Comparison of ENCODE assay signal across 2 cellular contexts in the genomic region with DNA sequence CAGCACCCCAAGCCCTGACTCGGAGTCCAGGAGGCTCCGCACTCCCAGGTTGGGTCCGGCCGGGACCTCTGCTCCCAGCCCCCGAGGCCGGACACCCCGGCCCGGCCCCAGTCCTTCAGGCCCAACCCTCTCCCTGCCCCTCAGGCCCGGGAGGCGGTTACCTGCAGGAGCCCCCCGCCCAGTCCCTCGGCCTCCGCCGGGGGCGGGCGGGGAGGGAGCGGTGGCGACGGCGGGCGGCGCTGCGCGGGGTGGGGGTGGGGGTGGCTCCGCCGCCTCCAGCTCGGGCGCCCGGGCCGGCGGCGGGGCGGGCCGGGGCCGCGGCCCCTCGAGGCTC.
TF ChIP-seq lines count a peak whose summit lies in the region.

No MANE protein-coding gene starts in this region.

TF ChIP-seq in HCT116, 20 proteins besides CTCF, POLR2A, EP300 and RAD21 (continued from another document):
- no peak for TF ChIP-seq ZNF274 (IDR thresholded peaks at IDR 0.05; ENCODE audit: low read depth, low read length)

TF ChIP-seq in K562, 482 proteins besides CTCF, POLR2A, EP300 and RAD21 (continued from another document):
- TF ChIP-seq, protein P1, sequence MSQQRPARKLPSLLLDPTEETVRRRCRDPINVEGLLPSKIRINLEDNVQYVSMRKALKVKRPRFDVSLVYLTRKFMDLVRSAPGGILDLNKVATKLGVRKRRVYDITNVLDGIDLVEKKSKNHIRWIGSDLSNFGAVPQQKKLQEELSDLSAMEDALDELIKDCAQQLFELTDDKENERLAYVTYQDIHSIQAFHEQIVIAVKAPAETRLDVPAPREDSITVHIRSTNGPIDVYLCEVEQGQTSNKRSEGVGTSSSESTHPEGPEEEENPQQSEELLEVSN (IDR thresholded peaks at IDR 0.05; ENCODE audit: borderline replicate concordance in 1 of 2, extremely low read depth in 1 of 2, insufficient read depth in 1 of 2, insufficient read length in 1 of 2, low read depth in 1 of 2, low read length in 1 of 2, poor library complexity in 1 of 2, severe bottlenecking in 1 of 2), result peak in 1 of 2 experiments; percentile 10
- TF ChIP-seq HNRNPL (IDR thresholded peaks at IDR 0.05; ENCODE audit: low read depth, low read length) (0 out of 2 replicates have a peak, but pooled peaks have one; percentile 14), ZNF224 (CRISPR knock-in tag; IDR thresholded peaks at IDR 0.05) (no peak), POLR2AphosphoS5 (IDR thresholded peaks at IDR 0.05; ENCODE audit: control insufficient read depth, insufficient read depth, low read depth, low read length) (no peak), ZNF24 (IDR thresholded peaks at IDR 0.05) (no peak), ELF1 (tag; IDR thresholded peaks at IDR 0.05) (0 out of 2 replicates have a peak, but pooled peaks have one; percentile 23), PHF8 (IDR thresholded peaks at IDR 0.05; ENCODE audit: borderline replicate concordance, low read length) (0 out of 2 replicates have a peak, but pooled peaks have one; percentile 9), ZBTB7A (IDR thresholded peaks at IDR 0.05; ENCODE audit: borderline replicate concordance, control insufficient read depth, low read depth, low read length) (peak; percentile 70; the same call in 1 of the 2 replicates), SUPT5H (IDR thresholded peaks at IDR 0.05) (peak; percentile 14; the same call in 1 of the 2 replicates)
- TF ChIP-seq, protein P2, sequence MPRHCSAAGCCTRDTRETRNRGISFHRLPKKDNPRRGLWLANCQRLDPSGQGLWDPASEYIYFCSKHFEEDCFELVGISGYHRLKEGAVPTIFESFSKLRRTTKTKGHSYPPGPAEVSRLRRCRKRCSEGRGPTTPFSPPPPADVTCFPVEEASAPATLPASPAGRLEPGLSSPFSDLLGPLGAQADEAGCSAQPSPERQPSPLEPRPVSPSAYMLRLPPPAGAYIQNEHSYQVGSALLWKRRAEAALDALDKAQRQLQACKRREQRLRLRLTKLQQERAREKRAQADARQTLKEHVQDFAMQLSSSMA (CRISPR knock-in tag; IDR thresholded peaks at IDR 0.05), result no peak
- TF ChIP-seq, protein P3, sequence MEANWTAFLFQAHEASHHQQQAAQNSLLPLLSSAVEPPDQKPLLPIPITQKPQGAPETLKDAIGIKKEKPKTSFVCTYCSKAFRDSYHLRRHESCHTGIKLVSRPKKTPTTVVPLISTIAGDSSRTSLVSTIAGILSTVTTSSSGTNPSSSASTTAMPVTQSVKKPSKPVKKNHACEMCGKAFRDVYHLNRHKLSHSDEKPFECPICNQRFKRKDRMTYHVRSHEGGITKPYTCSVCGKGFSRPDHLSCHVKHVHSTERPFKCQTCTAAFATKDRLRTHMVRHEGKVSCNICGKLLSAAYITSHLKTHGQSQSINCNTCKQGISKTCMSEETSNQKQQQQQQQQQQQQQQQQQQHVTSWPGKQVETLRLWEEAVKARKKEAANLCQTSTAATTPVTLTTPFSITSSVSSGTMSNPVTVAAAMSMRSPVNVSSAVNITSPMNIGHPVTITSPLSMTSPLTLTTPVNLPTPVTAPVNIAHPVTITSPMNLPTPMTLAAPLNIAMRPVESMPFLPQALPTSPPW (CRISPR knock-in tag; IDR thresholded peaks at IDR 0.05), result peak; percentile 71
